In genomic region chr1:91883470-91883869, GRCh38 we compare ENCODE assay signal across 9 cellular contexts. TPM values are rescaled to one million over a fixed set of nuclear protein-coding genes. Genes with fewer than 3 reads are reported as not detected.
DNase-seq lines count a peak whose midpoint lies in the region; FAIRE-seq and TF ChIP-seq lines count a peak whose summit lies in the region.
"Had no signal": no experiment of that assay in that cellular context is flagged by ENCODE, and none has a peak within 500 bp of the region (broad histone marks: within the 10 kb centered on the region; RNA-seq: fewer than 3 reads in every experiment).

No MANE protein-coding gene starts in this region.

- CTCF ChIA-PET in Calu3 (lab: Charles Lee), result interaction anchor here (0.7 to 1.3 kb wide), 9 partner anchors 12 to 1919 kb away, joined by 3 to 8 read pairs (median 3); no protein-coding TSS in a partner anchor

- DNase-seq in Calu3 (no peak), LHCN-M2 (ENCODE audit: low read depth) (peak; percentile 46), astrocyte of the spinal cord (ENCODE audit: low read depth, low spot score) (peak; percentile 45), lung microvascular endothelial cell (ENCODE audit: low read depth in 2 of 2) (peak; percentile 69 to 70), NCI-H146 treated with DMSO at 0.1 percent for 48 hours (lab: John Stamatoyannopoulos, UW; ENCODE audit: unreplicated experiment) (no peak), D341Med (ENCODE audit: low spot score) (no peak), NCI-H1417 treated with DMSO at 0.1 percent for 48 hours (lab: John Stamatoyannopoulos, UW) (no peak), HTR-8/SVneo (ENCODE audit: insufficient read length, low spot score) (no peak)

- no TSS peak for BruUV-seq in Calu3 (replicated peaks; lab: Mats Ljungman, UMichigan)

- H3K36me3 Mint-ChIP-seq in Calu3 (ENCODE audit: insufficient read depth, unreplicated experiment), result peaks cover 34% of the 10 kb centered on the region

- peak overlapping the region; percentile 43 for H3K27ac Mint-ChIP-seq in Calu3 (ENCODE audit: unreplicated experiment)

- H3K9me3 Mint-ChIP-seq in Calu3 (ENCODE audit: low read depth, unreplicated experiment), result no peaks in the 10 kb centered on the region

- no peaks in the 10 kb centered on the region for H3K27me3 Mint-ChIP-seq in Calu3 (ENCODE audit: unreplicated experiment)

- TF ChIP-seq CTCF in Calu3 (IDR thresholded peaks at IDR 0.05; ENCODE audit: unreplicated experiment), result peak; percentile 11
- peak; percentile 47 for TF ChIP-seq CTCF in astrocyte of the spinal cord (IDR thresholded peaks at IDR 0.05; ENCODE audit: low read depth, low read length)

- in situ Hi-C loops in astrocyte of the spinal cord (cut with HindIII; ENCODE audit: low sequenced_read_pairs), result no loop called here

- no peak for FAIRE-seq in HTR-8/SVneo (lab: Jason Lieb, UNC)

- H3K4me3 ChIP-seq in astrocyte of the spinal cord (ENCODE audit: low read depth, low read length), result no peak overlapping the region
- H3K4me3 ChIP-seq: SJSA1 had no signal

- intact Hi-C loops in Calu3 (cut with micrococcal nuclease; ENCODE audit: unreplicated experiment), result loop anchor here (1.0 to 10.0 kb wide), 3 partner anchors 43 to 149 kb away; no protein-coding TSS in a partner anchor

- peak overlapping the region; percentile 99 for H3K4me3 Mint-ChIP-seq in Calu3 (ENCODE audit: low read depth, unreplicated experiment)

- H3K4me1 Mint-ChIP-seq in Calu3 (ENCODE audit: low read depth, unreplicated experiment), result peaks cover 31% of the 10 kb centered on the region

RNA-seq across cellular contexts. Expression of gene TGFBR3, which starts 2.5 kb away (rescaled TPM):
- total RNA-seq in Calu3 (2022) (7.7 and 10.8 TPM in 2 replicates), LHCN-M2 (2014; rRNA removed) (2.6 and 3.2 TPM in 2 replicates), lung microvascular endothelial cell (7.4 and 25.8 TPM in 2 replicates)
- polyA plus RNA-seq in LHCN-M2 (2012), result 0.78 TPM

Comparison
In these comparisons a context has a peak if more than half of its experiments do, and no peak if none do; other contexts are left out.
1. DNase-seq: peak in LHCN-M2 (single experiment), astrocyte of the spinal cord (single experiment) and lung microvascular endothelial cell (2 of 2); none in Calu3 (single experiment), NCI-H146 treated with DMSO at 0.1 percent for 48 hours (single experiment), D341Med (single experiment), NCI-H1417 treated with DMSO at 0.1 percent for 48 hours (single experiment) and HTR-8/SVneo (single experiment).